ENCODE assay signal across 20 cellular contexts in genomic region chr2:106882658-106883057, GRCh38. TPM values are rescaled to one million over a fixed set of nuclear protein-coding genes. Genes with fewer than 3 reads are reported as not detected.
DNase-seq lines count a peak whose midpoint lies in the region; ATAC-seq, FAIRE-seq and TF ChIP-seq lines count a peak whose summit lies in the region.
"Had no signal": no experiment of that assay in that cellular context is flagged by ENCODE, and none has a peak within 500 bp of the region (broad histone marks: within the 10 kb centered on the region; RNA-seq: fewer than 3 reads in every experiment).

No MANE protein-coding gene starts in this region.

- H3K9ac ChIP-seq in SK-N-SH (no peak overlapping the region), smooth muscle cell (ENCODE audit: low read depth) (no peak overlapping the region)

- H3K27ac ChIP-seq in SK-N-SH (ENCODE audit: low read depth in 2 of 2, low read length in 1 of 2) = no peak overlapping the region
- H3K27ac ChIP-seq in smooth muscle cell (ENCODE audit: low read depth) = no peak overlapping the region
- H3K27ac ChIP-seq in ovary = no peak overlapping the region
- H3K27ac ChIP-seq: cardiac muscle cell, right lobe of liver, tibial artery had no signal

- H3K9me2 ChIP-seq in SK-N-SH = no peaks in the 10 kb centered on the region

- H3K4me2 ChIP-seq in SK-N-SH (no peak overlapping the region), smooth muscle cell (peak overlapping the region; percentile 93)

- H3K27me3 Mint-ChIP-seq in HFFc6 (ENCODE audit: insufficient read depth) = peaks cover 17% of the 10 kb centered on the region

- POLR2A ChIA-PET in SK-N-SH (lab: Yijun Ruan, JAX) = no interaction called here

- CTCF ChIA-PET in SK-N-SH (lab: Yijun Ruan, JAX) = interaction anchor here (0.6 to 1.3 kb wide), 5 partner anchors 9 to 790 kb away, joined by 3 to 4 read pairs (median 3); no protein-coding TSS in a partner anchor

- no peak for FAIRE-seq in GM19239 (lab: Jason Lieb, UNC)

- intact Hi-C loops in ovary (cut with DNase I) = no loop called here

- TF ChIP-seq CTCF in HFFc6 (IDR thresholded peaks at IDR 0.05) = peak; percentile 23; the same call in 1 of the 2 replicates
- TF ChIP-seq CTCF in SK-N-SH (IDR thresholded peaks at IDR 0.05) = peak; percentile 51
- peak; percentile 2 for TF ChIP-seq CTCF in fibroblast of villous mesenchyme (IDR thresholded peaks at IDR 0.05; ENCODE audit: insufficient read depth, low read depth, low read length)
- peak; percentile 8 for TF ChIP-seq CTCF in smooth muscle cell (IDR thresholded peaks at IDR 0.05; ENCODE audit: borderline replicate concordance, insufficient read depth, poor library complexity, severe bottlenecking)
- TF ChIP-seq CTCF in ovary (IDR thresholded peaks at IDR 0.05) = no peak

- peaks cover 0 to 7% of the 10 kb centered on the region in 2 experiments; a peak in 2 of 4 replicates for H3K4me1 ChIP-seq in SK-N-SH (ENCODE audit: control insufficient read depth in 1 of 2, insufficient read depth in 2 of 2, low read depth in 1 of 2, low read length in 1 of 2)
- H3K4me1 ChIP-seq in smooth muscle cell (ENCODE audit: low read depth) = peaks cover under 1% of the 10 kb centered on the region
- H3K4me1 ChIP-seq in ovary (ENCODE audit: insufficient read depth) = peaks cover 2% of the 10 kb centered on the region

- WGBS in SK-N-SH (ENCODE audit: low lambda C conversion rate) = 55% methylated on average over 3 of the region's 3 CpGs
- WGBS in smooth muscle cell (ENCODE audit: low lambda C conversion rate) = 43% methylated on average over 3 of the region's 3 CpGs
- WGBS in ovary, 3 donors = 81 to 93% (median 89%) methylated on average over 3 of the region's 3 CpGs

- 0 out of 2 replicates have a peak, but pooled peaks cover 3% of the 10 kb centered on the region for H3K79me2 ChIP-seq in SK-N-SH (ENCODE audit: insufficient read depth)
- H3K79me2 ChIP-seq in smooth muscle cell (ENCODE audit: low read depth) = peaks cover 82% of the 10 kb centered on the region

- H2AFZ ChIP-seq in SK-N-SH (ENCODE audit: low read depth) (no peak overlapping the region), smooth muscle cell (ENCODE audit: low read depth) (no peak overlapping the region)

- H3F3A ChIP-seq in SK-N-SH (replicated peaks; ENCODE audit: insufficient read depth) (no peaks in the 10 kb centered on the region), smooth muscle cell (ENCODE audit: low read depth) (peaks cover 6% of the 10 kb centered on the region)

- TF ChIP-seq EP300 in SK-N-SH (IDR thresholded peaks at IDR 0.05; ENCODE audit: borderline replicate concordance in 1 of 2, low read depth in 1 of 2, low read length in 1 of 2) = no peak
- TF ChIP-seq EP300 in ovary (IDR thresholded peaks at IDR 0.05) = no peak

- no peaks in the 10 kb centered on the region for H3K9me3 ChIP-seq in SK-N-SH
- no peaks in the 10 kb centered on the region for H3K9me3 ChIP-seq in smooth muscle cell (replicated peaks; ENCODE audit: low read depth)
- H3K9me3 ChIP-seq in ovary = no peaks in the 10 kb centered on the region
- H3K9me3 ChIP-seq: right lobe of liver, tibial artery had no signal

- TF ChIP-seq RAD21 in SK-N-SH (IDR thresholded peaks at IDR 0.05; ENCODE audit: low read length) = peak; percentile 72

- DNase-seq in HFFc6 (no peak), SK-N-SH (peak; percentile 41), fibroblast of villous mesenchyme (ENCODE audit: low read depth) (no peak), smooth muscle cell (lab: John Stamatoyannopoulos, UW; ENCODE audit: unreplicated experiment) (no peak), GM19239 (ENCODE audit: insufficient read length, low spot score) (no peak), ovary (no peak)
- DNase-seq: activated CD4-positive, alpha-beta T cell treated with anti-CD3 and anti-CD28 coated beads, Interleukin-2, amount 10 ng/mL, durations not matched to agents 24 days and 14 days; C1 segment of cervical spinal cord; DMS153; KBM-7; NCI-H2029; NCI-H446 treated with DMSO at 0.1 percent for 48 hours; nucleus accumbens; right lobe of liver; T-helper 1 cell; tibial artery had no signal

- H3K27ac Mint-ChIP-seq in HFFc6 = no peak overlapping the region
- H3K27ac Mint-ChIP-seq: activated CD4-positive, alpha-beta T cell treated with anti-CD3 and anti-CD28 coated beads, Interleukin-2, amount 10 ng/mL, durations not matched to agents 24 days and 14 days; activated T-helper 17 cell treated with anti-CD3 and anti-CD28 coated beads, Interleukin-2, amount 50 U/mL, for 72 hours had no signal

- H3K4me3 ChIP-seq in SK-N-SH (ENCODE audit: low read depth in 2 of 2, low read length in 1 of 2) (no peak overlapping the region), fibroblast of villous mesenchyme (ENCODE audit: low read depth, low read length) (no peak overlapping the region), smooth muscle cell (no peak overlapping the region), ovary (no peak overlapping the region)
- H3K4me3 ChIP-seq: cardiac muscle cell, right lobe of liver, tibial artery had no signal

- no peaks in the 10 kb centered on the region for H3K9me3 Mint-ChIP-seq in HFFc6
- H3K9me3 Mint-ChIP-seq: activated CD4-positive, alpha-beta T cell treated with anti-CD3 and anti-CD28 coated beads, Interleukin-2, amount 10 ng/mL, durations not matched to agents 24 days and 14 days; activated T-helper 17 cell treated with anti-CD3 and anti-CD28 coated beads, Interleukin-2, amount 50 U/mL, for 72 hours had no signal

- H4K20me1 ChIP-seq in SK-N-SH (ENCODE audit: insufficient read depth) = no peaks in the 10 kb centered on the region
- peaks cover 59% of the 10 kb centered on the region for H4K20me1 ChIP-seq in smooth muscle cell (ENCODE audit: low read depth)

- H3K27me3 ChIP-seq in SK-N-SH (ENCODE audit: insufficient read depth) (no peaks in the 10 kb centered on the region), smooth muscle cell (ENCODE audit: low read depth) (no peaks in the 10 kb centered on the region), ovary (no peaks in the 10 kb centered on the region)
- H3K27me3 ChIP-seq: tibial artery had no signal

- H3K36me3 Mint-ChIP-seq in HFFc6 (ENCODE audit: low read depth) = no peaks in the 10 kb centered on the region

- no peaks in the 10 kb centered on the region for H3K36me3 ChIP-seq in SK-N-SH (replicated peaks in 1 of 2; ENCODE audit: control insufficient read depth in 1 of 2, insufficient read depth in 2 of 2, low read length in 1 of 2)
- H3K36me3 ChIP-seq in smooth muscle cell (ENCODE audit: low read depth) = no peaks in the 10 kb centered on the region
- H3K36me3 ChIP-seq in ovary = no peaks in the 10 kb centered on the region
- H3K36me3 ChIP-seq: cardiac muscle cell, right lobe of liver, tibial artery had no signal

- ATAC-seq in HG02870 (IDR thresholded peaks at IDR 0.05; ENCODE audit: unreplicated experiment) = no peak
- ATAC-seq: activated T-helper 17 cell treated with anti-CD3 and anti-CD28 coated beads, Interleukin-2, amount 50 U/mL, for 72 hours; right lobe of liver; Right ventricle myocardium inferior had no signal

- peaks cover 9% of the 10 kb centered on the region for H3K4me1 Mint-ChIP-seq in HFFc6 (ENCODE audit: low read depth)
- H3K4me1 Mint-ChIP-seq: activated CD4-positive, alpha-beta T cell treated with anti-CD3 and anti-CD28 coated beads, Interleukin-2, amount 10 ng/mL, durations not matched to agents 24 days and 14 days; activated T-helper 17 cell treated with anti-CD3 and anti-CD28 coated beads, Interleukin-2, amount 50 U/mL, for 72 hours had no signal

- H3K4me3 Mint-ChIP-seq in HFFc6 = no peak overlapping the region
- H3K4me3 Mint-ChIP-seq: activated CD4-positive, alpha-beta T cell treated with anti-CD3 and anti-CD28 coated beads, Interleukin-2, amount 10 ng/mL, durations not matched to agents 24 days and 14 days; activated T-helper 17 cell treated with anti-CD3 and anti-CD28 coated beads, Interleukin-2, amount 50 U/mL, for 72 hours had no signal

- TF ChIP-seq POLR2A in ovary (IDR thresholded peaks at IDR 0.05) = no peak

TF ChIP-seq in SK-N-SH, 30 proteins besides CTCF, POLR2A, EP300 and RAD21:
- TF ChIP-seq SMC3 (IDR thresholded peaks at IDR 0.05; ENCODE audit: low read depth, low read length) (peak; percentile 55), ZBTB33 (IDR thresholded peaks at IDR 0.05; ENCODE audit: borderline replicate concordance, low read depth) (no peak), NRF1 (IDR thresholded peaks at IDR 0.05; ENCODE audit: low read depth, low read length) (no peak)

RNA-seq across cellular contexts. Expression of gene ST6GAL2, which starts 3.3 kb away (rescaled TPM):
- under 1 TPM in 2 of 6 experiments, not detected in 4; 0.14 to 0.24 TPM for total RNA-seq in HFFc6 (2021; fragmentation: NEBNext Ultra II Directional; extraction: Animal tissue kit (Norgen Biotek cat#: 25700))
- polyA plus RNA-seq in SK-N-SH (2012; rRNA removed) (0.58 and 0.77 TPM in 2 replicates), smooth muscle cell (26.1 and 42.5 TPM in 2 replicates), ovary (1 to 10 TPM in 1 of 2 donors, under 1 TPM in 1; 0.76 to 3.0 TPM)
- 0.54 and 0.93 TPM in 2 replicates for polyA plus RNA-seq in SK-N-SH (2012; cell fraction: cytosol; rRNA removed)
- 0.31 and 0.50 TPM in 2 replicates for polyA plus RNA-seq in SK-N-SH (2012; cell fraction: nucleus; rRNA removed)
- total RNA-seq in fibroblast of villous mesenchyme (4.3 and 5.2 TPM in 2 replicates), smooth muscle cell (64.6 and 140 TPM in 2 replicates), ovary (1 to 10 TPM in 3 of 7 donors, under 1 TPM in 3, not detected in 1; 0.20 to 6.9 (median 1.00) TPM)
- total RNA-seq: activated CD4-positive, alpha-beta T cell treated with anti-CD3 and anti-CD28 coated beads, Interleukin-2, amount 10 ng/mL, durations not matched to agents 24 days and 14 days; activated T-helper 17 cell treated with anti-CD3 and anti-CD28 coated beads, Interleukin-2, amount 50 U/mL, for 72 hours had no signal

Comparison
In these comparisons a context has a peak if more than half of its experiments do, and no peak if none do; other contexts are left out.
1. CTCF ChIP-seq: peak in HFFc6 (single experiment), SK-N-SH (single experiment), fibroblast of villous mesenchyme (single experiment) and smooth muscle cell (single experiment); none in ovary (0 of 3).